ENCODE assay signal across 9 cellular contexts in the genomic region with DNA sequence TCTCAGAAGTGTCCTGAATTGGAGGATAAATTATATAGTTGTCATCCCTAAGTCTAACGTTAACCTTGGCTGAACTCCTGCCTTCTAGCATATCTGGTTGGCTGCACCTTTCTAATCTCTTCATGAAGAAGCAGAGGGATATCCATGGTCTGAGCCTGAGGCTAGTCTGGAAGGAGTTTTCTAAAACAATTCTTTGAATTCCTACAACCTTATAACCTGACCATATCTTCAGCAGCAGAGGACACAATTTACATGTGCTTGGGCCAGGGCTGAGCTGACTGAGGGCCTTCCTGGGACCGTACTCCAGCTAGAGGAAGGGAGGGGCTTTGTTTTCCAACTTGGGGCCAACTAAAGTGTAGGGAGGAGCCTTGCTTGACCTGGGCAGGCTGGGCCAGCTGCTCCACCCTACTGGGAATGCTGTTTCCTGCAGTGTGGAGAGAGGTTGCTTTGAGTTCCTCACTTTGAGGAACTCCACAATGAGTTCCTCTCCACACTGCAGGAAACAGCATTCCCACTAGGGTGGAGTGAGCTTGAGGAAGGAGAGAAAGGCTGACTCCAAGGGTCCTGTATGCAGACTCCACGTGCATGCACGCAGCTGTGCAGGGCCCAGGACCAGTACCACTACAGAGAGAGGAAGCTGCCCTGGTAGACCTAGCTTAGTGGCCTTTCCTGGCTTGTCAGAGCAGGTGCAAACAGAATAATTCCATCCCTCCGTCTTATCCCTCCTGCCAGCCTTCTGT. TPM values are rescaled to one million over a fixed set of nuclear protein-coding genes. Genes with fewer than 3 reads are reported as not detected.
DNase-seq lines count a peak whose midpoint lies in the region; ATAC-seq, FAIRE-seq and TF ChIP-seq lines count a peak whose summit lies in the region.
"Had no signal": no experiment of that assay in that cellular context is flagged by ENCODE, and none has a peak within 500 bp of the region (broad histone marks: within the 10 kb centered on the region; RNA-seq: fewer than 3 reads in every experiment).

No MANE protein-coding gene starts in this region.

- H3K9me3 ChIP-seq in H1 (ENCODE audit: insufficient read depth in 2 of 2, low read depth in 1 of 2, low read length in 1 of 2): no peaks in the 10 kb centered on the region
- no peaks in the 10 kb centered on the region for H3K9me3 ChIP-seq in mucosa of rectum (ENCODE audit: control insufficient read depth in 2 of 2, low read length in 2 of 2)
- no peaks in the 10 kb centered on the region for H3K9me3 ChIP-seq in uterus

- no peak overlapping the region; the same call in 1 of the 2 replicates for H4K8ac ChIP-seq in H1 (ENCODE audit: extremely low read depth, insufficient read depth, low read length)

- H3K4me1 ChIP-seq in H1 (replicated peaks in 1 of 4; ENCODE audit: control insufficient read depth in 3 of 4, insufficient read depth in 4 of 4, low read length in 3 of 4) (peaks cover 0 to 18% (median 5%) of the 10 kb centered on the region in 4 experiments), mucosa of rectum (ENCODE audit: control insufficient read depth in 2 of 2, insufficient read depth in 2 of 2, low read length in 2 of 2) (peaks cover 17 to 22% of the 10 kb centered on the region in 2 donors), uterus (peaks cover 10 to 12% of the 10 kb centered on the region in 2 donors)

- H3K9ac ChIP-seq in H1 (replicated peaks in 1 of 4; ENCODE audit: extremely low read depth in 1 of 4, low read depth in 3 of 4, low read length in 3 of 4) (no peak overlapping the region), mucosa of rectum (ENCODE audit: low read depth in 1 of 2, low read length in 2 of 2) (peak overlapping the region; percentile 10 to 25)

- DNase-seq in activated naive CD4-positive, alpha-beta T cell treated with anti-CD3 and anti-CD28 coated beads, Interleukin-2, amount 10 ng/mL, durations not matched to agents 7 days and 5 days: no peak
- no peak for DNase-seq in activated naive CD4-positive, alpha-beta T cell treated with anti-CD3 and anti-CD28 coated beads, Interleukin-2, amount 50 U/mL, for 16 hours
- DNase-seq in H1 (ENCODE audit: low read depth in 1 of 2, low spot score in 2 of 2) (peak in 1 of 2 experiments; percentile 13), uterus (no peak), NCI-H345 treated with DMSO at 0.1 percent for 48 hours (lab: John Stamatoyannopoulos, UW; ENCODE audit: unreplicated experiment) (no peak)

- no peaks in the 10 kb centered on the region; the same call in 1 of the 2 replicates for H3K23me2 ChIP-seq in H1 (ENCODE audit: low read depth, low read length)

- peaks cover 16 to 21% of the 10 kb centered on the region in 2 experiments for H4K20me1 ChIP-seq in H1 (replicated peaks in 1 of 2; ENCODE audit: control insufficient read depth in 1 of 2, insufficient read depth in 2 of 2, low read length in 2 of 2)

- no peak overlapping the region for H3K4me3 Mint-ChIP-seq in activated naive CD4-positive, alpha-beta T cell treated with anti-CD3 and anti-CD28 coated beads, Interleukin-2, amount 10 ng/mL, durations not matched to agents 7 days and 5 days
- H3K4me3 Mint-ChIP-seq: IgD-negative memory B cell had no signal

- H3K4ac ChIP-seq in H1 (replicated peaks; ENCODE audit: insufficient read length, low read depth, low read length): no peak overlapping the region

- H3K36me3 ChIP-seq in H1 (ENCODE audit: control insufficient read depth in 2 of 4, insufficient read depth in 4 of 4, low read length in 3 of 4): peaks cover 20 to 70% (median 38%) of the 10 kb centered on the region in 4 experiments
- peaks cover 45 to 52% of the 10 kb centered on the region in 2 donors for H3K36me3 ChIP-seq in mucosa of rectum (ENCODE audit: control insufficient read depth in 2 of 2, insufficient read depth in 2 of 2, low read length in 2 of 2)
- H3K36me3 ChIP-seq in uterus: no peaks in the 10 kb centered on the region

- no peak for TF ChIP-seq CTCF in H1 (IDR thresholded peaks at IDR 0.05; ENCODE audit: control extremely low read depth in 1 of 3, insufficient read depth in 1 of 3, low read depth in 1 of 3, low read length in 3 of 3)
- peak in 1 of 4 experiments; percentile 3 for TF ChIP-seq CTCF in uterus (IDR thresholded peaks at IDR 0.05)

- H3K36me3 Mint-ChIP-seq in activated naive CD4-positive, alpha-beta T cell treated with anti-CD3 and anti-CD28 coated beads, Interleukin-2, amount 10 ng/mL, durations not matched to agents 7 days and 5 days: peaks cover 28% of the 10 kb centered on the region

- 0 out of 2 replicates have a peak, but pooled peaks cover 2% of the 10 kb centered on the region for H3K79me1 ChIP-seq in H1 (ENCODE audit: low read depth, low read length)

- no peak overlapping the region for H2BK15ac ChIP-seq in H1 (ENCODE audit: low read length)

- no peak for TF ChIP-seq EP300 in H1 (IDR thresholded peaks at IDR 0.05; ENCODE audit: borderline replicate concordance in 1 of 2, low read depth in 2 of 2, low read length in 2 of 2)

- CTCF ChIA-PET in activated naive CD4-positive, alpha-beta T cell treated with anti-CD3 and anti-CD28 coated beads, Interleukin-2, amount 10 ng/mL, durations not matched to agents 7 days and 5 days (lab: Charles Lee): interaction anchor here (0.5 to 2.8 kb wide), 2 partner anchors 11 to 509 kb away, joined by 5 to 17 read pairs; no protein-coding TSS in a partner anchor
- CTCF ChIA-PET in H1 (lab: Charles Lee; ENCODE audit: partially characterized antibody): interaction anchor here (0.9 to 6.2 kb wide), 10 partner anchors 8 to 153 kb away, joined by 3 to 27 read pairs (median 4); a partner anchor contains a TSS

- no peak overlapping the region for H3K4me3 ChIP-seq in H1 (ENCODE audit: extremely low read depth in 1 of 4, insufficient read depth in 2 of 4, low read depth in 3 of 4, low read length in 4 of 4)
- peak overlapping the region; percentile 1 to 30 for H3K4me3 ChIP-seq in mucosa of rectum (ENCODE audit: low read length in 2 of 2)
- H3K4me3 ChIP-seq in uterus: no peak overlapping the region

- H3K18ac ChIP-seq in H1 (ENCODE audit: extremely low read depth, low read length): peak overlapping the region; percentile 1; the same call in 1 of the 2 replicates

- no peaks in the 10 kb centered on the region for H3K27me3 Mint-ChIP-seq in activated naive CD4-positive, alpha-beta T cell treated with anti-CD3 and anti-CD28 coated beads, Interleukin-2, amount 10 ng/mL, durations not matched to agents 7 days and 5 days
- H3K27me3 Mint-ChIP-seq: IgD-negative memory B cell had no signal

- intact Hi-C loops in uterus (cut with DNase I; ENCODE audit: low total_unique reads): no loop called here

- H2BK12ac ChIP-seq in H1 (ENCODE audit: low read depth, low read length): no peak overlapping the region

- no peak overlapping the region for H2AFZ ChIP-seq in H1 (ENCODE audit: low read length)

- WGBS in H1 (ENCODE audit: extremely low coverage in 1 of 2, insufficient coverage in 1 of 2, insufficient read length in 1 of 2, insufficient replicate concordance in 2 of 2, low coverage in 1 of 2, low lambda C conversion rate in 2 of 2, missing lambda C conversion rate in 1 of 2), 2 experiments: 86% methylated on average over 5 of the region's 5 CpGs; no CpG with 5 or more reads in 1 of the 2 experiments

- H4K5ac ChIP-seq in H1 (ENCODE audit: insufficient read length, low read depth, low read length): no peak overlapping the region

- H3K4me1 Mint-ChIP-seq in activated naive CD4-positive, alpha-beta T cell treated with anti-CD3 and anti-CD28 coated beads, Interleukin-2, amount 10 ng/mL, durations not matched to agents 7 days and 5 days: no peaks in the 10 kb centered on the region

- ATAC-seq in HG03045 (IDR thresholded peaks at IDR 0.05; ENCODE audit: unreplicated experiment) (no peak), HG02763 (IDR thresholded peaks at IDR 0.05; ENCODE audit: unreplicated experiment) (no peak)

- no peak overlapping the region for H3K27ac ChIP-seq in H1 (ENCODE audit: low read depth, low read length)
- peak overlapping the region; percentile 71 to 81 for H3K27ac ChIP-seq in mucosa of rectum (ENCODE audit: low read depth in 2 of 2, low read length in 2 of 2)
- H3K27ac ChIP-seq in uterus: peak overlapping the region; percentile 25 to 56

- H3K27ac Mint-ChIP-seq in activated naive CD4-positive, alpha-beta T cell treated with anti-CD3 and anti-CD28 coated beads, Interleukin-2, amount 10 ng/mL, durations not matched to agents 7 days and 5 days: peak overlapping the region; percentile 79
- H3K27ac Mint-ChIP-seq: IgD-negative memory B cell had no signal

- no peak overlapping the region for H2BK5ac ChIP-seq in H1 (ENCODE audit: low read depth, low read length)

- H2BK120ac ChIP-seq in H1 (replicated peaks; ENCODE audit: low read depth, low read length): no peak overlapping the region

- no peak overlapping the region for H3K14ac ChIP-seq in H1 (ENCODE audit: insufficient read length)

- FAIRE-seq in H1 (lab: Jason Lieb, UNC): no peak

- H3K79me2 ChIP-seq in H1 (ENCODE audit: control insufficient read depth in 1 of 2, insufficient read depth in 2 of 2, low read length in 2 of 2): no peaks in the 10 kb centered on the region

- TF ChIP-seq RAD21 in H1 (IDR thresholded peaks at IDR 0.05 in 1 of 2, conservative IDR thresholded peaks at IDR 0.05 in 1 of 2; ENCODE audit: low read depth in 2 of 2, low read length in 2 of 2): no peak

- no peak overlapping the region for H3K23ac ChIP-seq in H1 (ENCODE audit: insufficient read length)

- no peak overlapping the region for H3K4me2 ChIP-seq in H1 (ENCODE audit: insufficient read depth in 1 of 2, low read depth in 2 of 2, low read length in 2 of 2)

- POLR2A ChIA-PET in H1 (lab: Charles Lee; ENCODE audit: partially characterized antibody): interaction anchor here (0.6 to 3.2 kb wide), 6 partner anchors 10 to 110 kb away, joined by 3 to 14 read pairs (median 3); a partner anchor contains a TSS

- TF ChIP-seq POLR2A in H1 (IDR thresholded peaks at IDR 0.05; ENCODE audit: control extremely low read depth in 1 of 2, low read depth in 2 of 2, low read length in 2 of 2) (no peak), uterus (IDR thresholded peaks at IDR 0.05) (no peak)

- H3K9me3 Mint-ChIP-seq in activated naive CD4-positive, alpha-beta T cell treated with anti-CD3 and anti-CD28 coated beads, Interleukin-2, amount 10 ng/mL, durations not matched to agents 7 days and 5 days: no peaks in the 10 kb centered on the region
- H3K9me3 Mint-ChIP-seq: IgD-negative memory B cell had no signal

- H3K27me3 ChIP-seq in H1 (replicated peaks in 1 of 4; ENCODE audit: control insufficient read depth in 3 of 4, extremely low read depth in 1 of 4, insufficient read depth in 3 of 4, low read length in 3 of 4) (no peaks in the 10 kb centered on the region), mucosa of rectum (ENCODE audit: control insufficient read depth in 2 of 2, insufficient read depth in 2 of 2, low read length in 2 of 2) (no peaks in the 10 kb centered on the region), uterus (no peaks in the 10 kb centered on the region)

- no peak overlapping the region for H3K56ac ChIP-seq in H1 (replicated peaks; ENCODE audit: insufficient read length, low read depth, low read length)

- no peak overlapping the region for H2BK20ac ChIP-seq in H1 (ENCODE audit: low read length)

- no peak overlapping the region for H2AK5ac ChIP-seq in H1 (ENCODE audit: low read depth, low read length)

- no peak overlapping the region for H4K91ac ChIP-seq in H1 (replicated peaks; ENCODE audit: insufficient read length, low read length)

RNA-seq across cellular contexts. Expression of a gene that starts 19.6 kb away (rescaled TPM):
- 22.5 and 23.2 TPM in 2 replicates for total RNA-seq in H1 (2021; fragmentation: NEBNext Ultra II Directional; extraction: Animal tissue kit (Norgen Biotek cat#: 25700))
- 24.7 and 35.5 TPM in 2 replicates for polyA plus RNA-seq in H1 (2011; rRNA removed)
- 20.4 TPM for polyA plus RNA-seq in H1 (2011; cell fraction: cytosol; rRNA removed)
- polyA plus RNA-seq in H1 (2011; cell fraction: nucleus; rRNA removed): 40.5 TPM
- polyA plus RNA-seq in H1 (2012, experiment 1 of 2): 16.9 to 20.7 TPM (median 18.1 TPM) in 4 replicates
- 6.4 TPM for polyA plus RNA-seq in H1 (2012, experiment 2 of 2)
- 13.5 TPM for polyA plus RNA-seq in H1 (2013, experiment 1 of 2)
- polyA plus RNA-seq in H1 (2013, experiment 2 of 2): 12.5 TPM
- polyA minus RNA-seq in H1 (2011; rRNA and poly(A)+ RNA removed): 34.2 and 41.1 TPM in 2 replicates
- 15.8 TPM for polyA minus RNA-seq in H1 (2011; cell fraction: cytosol; rRNA and poly(A)+ RNA removed)
- 40.5 TPM for polyA minus RNA-seq in H1 (2011; cell fraction: nucleus; rRNA and poly(A)+ RNA removed)
- 10 to 100 TPM; 14.1 to 55.0 (median 30.0) TPM for total RNA-seq in uterus

RNA-seq across cellular contexts. Expression of a gene that starts 54.1 kb away (rescaled TPM):
- 119 and 120 TPM in 2 replicates for total RNA-seq in H1 (2021; fragmentation: NEBNext Ultra II Directional; extraction: Animal tissue kit (Norgen Biotek cat#: 25700))
- polyA plus RNA-seq in H1 (2011; rRNA removed): 40.6 and 77.9 TPM in 2 replicates
- polyA plus RNA-seq in H1 (2011; cell fraction: cytosol; rRNA removed): 89.3 TPM
- 16.5 TPM for polyA plus RNA-seq in H1 (2011; cell fraction: nucleus; rRNA removed)
- 96.8 to 146 TPM (median 100 TPM) in 4 replicates for polyA plus RNA-seq in H1 (2012, experiment 1 of 2)
- polyA plus RNA-seq in H1 (2012, experiment 2 of 2): 13.5 TPM
- 82.1 TPM for polyA plus RNA-seq in H1 (2013, experiment 1 of 2)
- 83.0 TPM for polyA plus RNA-seq in H1 (2013, experiment 2 of 2)
- polyA minus RNA-seq in H1 (2011; rRNA and poly(A)+ RNA removed): 38.1 and 55.0 TPM in 2 replicates
- 35.7 TPM for polyA minus RNA-seq in H1 (2011; cell fraction: cytosol; rRNA and poly(A)+ RNA removed)
- 27.6 TPM for polyA minus RNA-seq in H1 (2011; cell fraction: nucleus; rRNA and poly(A)+ RNA removed)
- 100 to 1,000 TPM in 2 of 4 donors, 10 to 100 TPM in 2; 78.5 to 153 (median 103) TPM for total RNA-seq in uterus

Comparison
In these comparisons a context has a peak if more than half of its experiments do, and no peak if none do; other contexts are left out.
1. H3K4me3 ChIP-seq: peak in mucosa of rectum (2 of 2); none in H1 (0 of 4) and uterus (0 of 2).
2. H3K9ac ChIP-seq: peak in mucosa of rectum (2 of 2); none in H1 (0 of 4).